Comparison of ENCODE assay signal across 19 cellular contexts in the genomic region with DNA sequence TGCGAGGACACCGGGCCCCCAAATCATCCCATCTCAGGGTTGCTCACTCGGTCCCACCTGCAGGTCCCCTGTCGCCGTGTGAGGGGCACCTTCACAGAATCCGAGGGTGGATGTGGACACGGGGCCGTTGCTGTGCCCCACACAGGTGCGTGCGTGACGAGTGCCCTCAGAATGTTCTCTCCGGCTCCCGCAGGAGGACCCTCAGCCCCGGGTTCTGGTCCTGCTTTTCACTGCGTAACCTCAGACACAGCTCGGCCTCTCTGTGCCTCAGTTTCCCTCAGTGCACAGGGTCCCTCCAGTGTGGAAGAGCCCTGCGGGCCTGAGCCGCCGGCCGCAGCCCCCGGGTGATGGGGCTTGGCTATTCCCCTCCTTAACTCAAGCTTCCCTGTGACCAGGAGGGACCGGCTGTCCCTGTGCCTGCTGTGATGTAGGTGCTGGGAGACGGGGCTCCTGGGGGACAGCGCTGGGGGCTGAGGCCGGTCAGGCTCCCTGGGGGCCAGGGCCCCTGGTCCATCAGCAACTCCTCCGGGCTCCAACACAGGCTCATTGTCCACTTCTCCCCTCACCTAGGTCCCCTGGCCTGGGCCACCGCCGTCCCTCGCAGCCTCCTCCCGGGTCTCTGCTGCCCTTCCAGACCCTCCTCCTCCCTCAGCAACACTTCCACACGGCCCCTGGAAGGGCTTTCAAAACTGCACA. TPM values are rescaled to one million over a fixed set of nuclear protein-coding genes. Genes with fewer than 3 reads are reported as not detected.
DNase-seq lines count a peak whose midpoint lies in the region; ATAC-seq, FAIRE-seq and TF ChIP-seq lines count a peak whose summit lies in the region.
"Had no signal": no experiment of that assay in that cellular context is flagged by ENCODE, and none has a peak within 500 bp of the region (broad histone marks: within the 10 kb centered on the region; RNA-seq: fewer than 3 reads in every experiment).

No MANE protein-coding gene starts in this region.

- no peak for FAIRE-seq in H1 (lab: Jason Lieb, UNC)

- ATAC-seq in Right ventricle myocardium superior (ENCODE audit: poor library complexity), result no peak
- ATAC-seq: GM23338 had no signal

- no peak for TF ChIP-seq POLR2A in H1 (IDR thresholded peaks at IDR 0.05; ENCODE audit: control extremely low read depth in 1 of 2, low read depth in 2 of 2, low read length in 2 of 2)

- H3K18ac ChIP-seq in H1 (ENCODE audit: extremely low read depth, low read length) (no peak overlapping the region), neuronal stem cell (ENCODE audit: low read length) (no peak overlapping the region)

- H4K8ac ChIP-seq in H1 (ENCODE audit: extremely low read depth, insufficient read depth, low read length) (peak overlapping the region; percentile 28; the same call in 1 of the 2 replicates), neuronal stem cell (ENCODE audit: low read depth, low read length) (no peak overlapping the region)

- H3K23ac ChIP-seq in H1 (ENCODE audit: insufficient read length), result no peak overlapping the region
- H3K23ac ChIP-seq in neuronal stem cell (ENCODE audit: low read depth, low read length, poor library complexity), result peak overlapping the region; percentile 10

- POLR2A ChIA-PET in H1 (lab: Charles Lee; ENCODE audit: partially characterized antibody), result no interaction called here

- H2BK120ac ChIP-seq in H1 (replicated peaks; ENCODE audit: low read depth, low read length) (no peak overlapping the region), neuronal stem cell (ENCODE audit: low read depth, low read length) (no peak overlapping the region)

- peak; percentile 29 for DNase-seq in Right ventricle myocardium superior
- DNase-seq in right atrium auricular region (ENCODE audit: low spot score), result no peak
- peak; percentile 60 for DNase-seq in H7
- no peak for DNase-seq in H1 (ENCODE audit: low read depth in 1 of 2, low spot score in 2 of 2)
- no peak for DNase-seq in neuronal stem cell (ENCODE audit: low spot score)
- no peak for DNase-seq in inferior parietal cortex (ENCODE audit: extremely low spot score)
- no peak for DNase-seq in NCI-H146 treated with DMSO at 0.1 percent for 48 hours (lab: John Stamatoyannopoulos, UW; ENCODE audit: unreplicated experiment)
- DNase-seq in DMS53 (lab: John Stamatoyannopoulos, UW), result no peak
- DNase-seq: 8988T; CD4-positive, alpha-beta memory T cell; DMS153; DMS79 treated with DMSO at 0.1 percent for 48 hours; GF-D8 had no signal

- intact Hi-C loops in Right ventricle myocardium superior (cut with DNase I), result no loop called here

- H3K4me2 ChIP-seq in H1 (ENCODE audit: insufficient read depth in 1 of 2, low read depth in 2 of 2, low read length in 2 of 2) (no peak overlapping the region), neuronal stem cell (ENCODE audit: insufficient read depth, low read length, poor library complexity, severe bottlenecking) (no peak overlapping the region)
- H3K4me2 ChIP-seq: BLaER1, GM23338 had no signal

- no peak overlapping the region for H2BK20ac ChIP-seq in H1 (ENCODE audit: low read length)

- H3K36me3 ChIP-seq in right atrium auricular region (no peaks in the 10 kb centered on the region), H7 (replicated peaks; ENCODE audit: control insufficient read depth, insufficient read depth, low read length) (no peaks in the 10 kb centered on the region), H1 (ENCODE audit: control insufficient read depth in 2 of 4, insufficient read depth in 4 of 4, low read length in 3 of 4) (no peaks in the 10 kb centered on the region), neuronal stem cell (replicated peaks in 1 of 2; ENCODE audit: control insufficient read depth in 2 of 2, insufficient read depth in 2 of 2, low read length in 2 of 2) (peaks cover 0 to 4% of the 10 kb centered on the region in 2 donors)
- H3K36me3 ChIP-seq: BLaER1, HAP-1 had no signal

- H3K27ac ChIP-seq in right atrium auricular region (no peak overlapping the region), H1 (ENCODE audit: low read depth, low read length) (no peak overlapping the region), neuronal stem cell (replicated peaks; ENCODE audit: low read length) (no peak overlapping the region)
- H3K27ac ChIP-seq: BLaER1 had no signal

- H3K23me2 ChIP-seq in H1 (ENCODE audit: low read depth, low read length), result no peaks in the 10 kb centered on the region; the same call in 1 of the 2 replicates

- peaks cover 0 to 7% of the 10 kb centered on the region in 2 donors for H3K4me1 ChIP-seq in right atrium auricular region
- peaks cover 0 to 4% (median under 1%) of the 10 kb centered on the region in 4 experiments; a peak in 3 of 7 replicates for H3K4me1 ChIP-seq in H1 (replicated peaks in 1 of 4; ENCODE audit: control insufficient read depth in 3 of 4, insufficient read depth in 4 of 4, low read length in 3 of 4)
- H3K4me1 ChIP-seq in neuronal stem cell (ENCODE audit: control insufficient read depth in 2 of 2, insufficient read depth in 1 of 2, low read depth in 1 of 2, low read length in 2 of 2), result peaks cover 0 to 3% of the 10 kb centered on the region in 2 donors
- H3K4me1 ChIP-seq: BLaER1, HAP-1 had no signal

- no peak overlapping the region for H3K56ac ChIP-seq in H1 (replicated peaks; ENCODE audit: insufficient read length, low read depth, low read length)

- H3K27me3 ChIP-seq in right atrium auricular region, result no peaks in the 10 kb centered on the region
- peaks cover 7% of the 10 kb centered on the region for H3K27me3 ChIP-seq in H7 (ENCODE audit: control insufficient read depth, insufficient read depth, low read length)
- H3K27me3 ChIP-seq in H1 (replicated peaks in 1 of 4; ENCODE audit: control insufficient read depth in 3 of 4, extremely low read depth in 1 of 4, insufficient read depth in 3 of 4, low read length in 3 of 4), result peaks cover 0 to 14% (median 9%) of the 10 kb centered on the region in 4 experiments; a peak in 6 of 7 replicates
- H3K27me3 ChIP-seq in neuronal stem cell (ENCODE audit: control insufficient read depth in 3 of 3, insufficient read depth in 3 of 3, low read depth in 1 of 3, low read length in 3 of 3), result peaks cover 0 to 7% (median 0%) of the 10 kb centered on the region in 3 experiments
- H3K27me3 ChIP-seq: BLaER1 had no signal

- H3K4me3 ChIP-seq in right atrium auricular region, result no peak overlapping the region
- H3K4me3 ChIP-seq in H7 (ENCODE audit: insufficient read depth, low read depth, low read length), result no peak overlapping the region
- no peak overlapping the region for H3K4me3 ChIP-seq in H1 (ENCODE audit: extremely low read depth in 1 of 4, insufficient read depth in 2 of 4, low read depth in 3 of 4, low read length in 4 of 4)
- H3K4me3 ChIP-seq in neuronal stem cell (ENCODE audit: low read length in 2 of 2), result no peak overlapping the region
- H3K4me3 ChIP-seq: BLaER1, GM23338, HAP-1 had no signal

- H4K91ac ChIP-seq in H1 (replicated peaks; ENCODE audit: insufficient read length, low read length) (no peak overlapping the region), neuronal stem cell (ENCODE audit: low read depth, low read length, poor library complexity) (no peak overlapping the region)

- H2BK12ac ChIP-seq in H1 (ENCODE audit: low read depth, low read length), result no peak overlapping the region
- no peak overlapping the region for H2BK12ac ChIP-seq in neuronal stem cell (ENCODE audit: low read length)

- H2BK15ac ChIP-seq in H1 (ENCODE audit: low read length), result no peak overlapping the region
- no peak overlapping the region for H2BK15ac ChIP-seq in neuronal stem cell (ENCODE audit: low read length)

- no peak overlapping the region for H2AK5ac ChIP-seq in H1 (ENCODE audit: low read depth, low read length)
- H2AK5ac ChIP-seq in neuronal stem cell (ENCODE audit: low read depth, low read length), result peak overlapping the region; percentile 37

- H3K9me3 ChIP-seq in right atrium auricular region (no peaks in the 10 kb centered on the region), H1 (ENCODE audit: insufficient read depth in 2 of 2, low read depth in 1 of 2, low read length in 1 of 2) (peaks cover 4 to 8% of the 10 kb centered on the region in 2 experiments; a peak in 3 of 4 replicates), neuronal stem cell (replicated peaks in 1 of 2; ENCODE audit: control insufficient read depth in 2 of 2, insufficient read depth in 1 of 2, low read depth in 1 of 2, low read length in 2 of 2) (peaks cover 7 to 13% of the 10 kb centered on the region in 2 donors)
- H3K9me3 ChIP-seq: HAP-1 had no signal

- 83% methylated on average over 29 of the region's 31 CpGs; no CpG with 5 or more reads in 1 of the 2 experiments for WGBS in H1 (ENCODE audit: extremely low coverage in 1 of 2, insufficient coverage in 1 of 2, insufficient read length in 1 of 2, insufficient replicate concordance in 2 of 2, low coverage in 1 of 2, low lambda C conversion rate in 2 of 2, missing lambda C conversion rate in 1 of 2), 2 experiments
- WGBS in neuronal stem cell (ENCODE audit: extremely low coverage in 2 of 2, insufficient read length in 2 of 2, insufficient replicate concordance in 1 of 2), 2 donors, result no CpG with 5 or more reads among the region's 31 CpGs

- H3K4ac ChIP-seq in H1 (replicated peaks; ENCODE audit: insufficient read length, low read depth, low read length), result no peak overlapping the region
- H3K4ac ChIP-seq in neuronal stem cell (ENCODE audit: low read length), result no peak overlapping the region

- H3K79me2 ChIP-seq in H1 (ENCODE audit: control insufficient read depth in 1 of 2, insufficient read depth in 2 of 2, low read length in 2 of 2), result no peaks in the 10 kb centered on the region

- H2AFZ ChIP-seq in H1 (ENCODE audit: low read length), result no peak overlapping the region
- H2AFZ ChIP-seq in neuronal stem cell (ENCODE audit: low read length), result no peak overlapping the region
- H2AFZ ChIP-seq: GM23338 had no signal

- TF ChIP-seq CTCF in right atrium auricular region (IDR thresholded peaks at IDR 0.05) (no peak), H1 (IDR thresholded peaks at IDR 0.05; ENCODE audit: control extremely low read depth in 1 of 3, insufficient read depth in 1 of 3, low read depth in 1 of 3, low read length in 3 of 3) (no peak)

- H3K14ac ChIP-seq in H1 (ENCODE audit: insufficient read length) (no peak overlapping the region), neuronal stem cell (ENCODE audit: low read length) (no peak overlapping the region)

- H3K79me1 ChIP-seq in H1 (ENCODE audit: low read depth, low read length), result no peaks in the 10 kb centered on the region
- H3K79me1 ChIP-seq in neuronal stem cell (ENCODE audit: low read depth, low read length), result peaks cover 12% of the 10 kb centered on the region

- H2BK5ac ChIP-seq in H1 (ENCODE audit: low read depth, low read length) (no peak overlapping the region), neuronal stem cell (ENCODE audit: low read length) (peak overlapping the region; percentile 42)

- no peak overlapping the region for H4K5ac ChIP-seq in H1 (ENCODE audit: insufficient read length, low read depth, low read length)

- no peak overlapping the region for H3K9ac ChIP-seq in H1 (replicated peaks in 1 of 4; ENCODE audit: extremely low read depth in 1 of 4, low read depth in 3 of 4, low read length in 3 of 4)
- no peak overlapping the region for H3K9ac ChIP-seq in neuronal stem cell (ENCODE audit: low read depth, low read length, poor library complexity)
- H3K9ac ChIP-seq: BLaER1 had no signal

- CTCF ChIA-PET in H1 (lab: Charles Lee; ENCODE audit: partially characterized antibody), result interaction anchor here (0.7 to 2.0 kb wide), 4 partner anchors 37 to 72 kb away, joined by 4 to 6 read pairs (median 4); no protein-coding TSS in a partner anchor

- no peak for TF ChIP-seq RAD21 in H1 (IDR thresholded peaks at IDR 0.05 in 1 of 2, conservative IDR thresholded peaks at IDR 0.05 in 1 of 2; ENCODE audit: low read depth in 2 of 2, low read length in 2 of 2)

- TF ChIP-seq EP300 in H1 (IDR thresholded peaks at IDR 0.05; ENCODE audit: borderline replicate concordance in 1 of 2, low read depth in 2 of 2, low read length in 2 of 2), result no peak

- H4K20me1 ChIP-seq in H1 (replicated peaks in 1 of 2; ENCODE audit: control insufficient read depth in 1 of 2, insufficient read depth in 2 of 2, low read length in 2 of 2), result no peaks in the 10 kb centered on the region
- H4K20me1 ChIP-seq: BLaER1 had no signal

RNA-seq across cellular contexts. Expression of a gene that starts 4.8 kb away (rescaled TPM):
- total RNA-seq in Right ventricle myocardium superior, result 8.8 TPM
- 10 to 100 TPM in 1 of 2 donors, 1 to 10 TPM in 1; 9.6 to 26.8 TPM for total RNA-seq in right atrium auricular region
- total RNA-seq in H7 (2014; rRNA removed; shearing (Covaris generic)), result 5.3 and 6.9 TPM in 2 replicates
- total RNA-seq in H1 (2021; fragmentation: NEBNext Ultra II Directional; extraction: Animal tissue kit (Norgen Biotek cat#: 25700)), result 3.5 and 4.4 TPM in 2 replicates
- 7.3 and 11.3 TPM in 2 replicates for polyA plus RNA-seq in H1 (2011; rRNA removed)
- polyA plus RNA-seq in H1 (2011; cell fraction: cytosol; rRNA removed), result 8.0 TPM
- 43.5 TPM for polyA plus RNA-seq in H1 (2011; cell fraction: nucleus; rRNA removed)
- polyA plus RNA-seq in H1 (2012, experiment 1 of 2), result 4.7 to 7.8 TPM (median 6.4 TPM) in 4 replicates
- polyA plus RNA-seq in H1 (2012, experiment 2 of 2), result 3.1 TPM
- 2.3 TPM for polyA plus RNA-seq in H1 (2013, experiment 1 of 2)
- polyA plus RNA-seq in H1 (2013, experiment 2 of 2), result 2.4 TPM
- polyA minus RNA-seq in H1 (2011; rRNA and poly(A)+ RNA removed), result 2.3 and 3.7 TPM in 2 replicates
- 10.8 TPM for polyA minus RNA-seq in H1 (2011; cell fraction: cytosol; rRNA and poly(A)+ RNA removed)
- 5.7 TPM for polyA minus RNA-seq in H1 (2011; cell fraction: nucleus; rRNA and poly(A)+ RNA removed)
- polyA plus RNA-seq in neuronal stem cell (2013, experiment 1 of 2), result 29.6 TPM
- 28.3 TPM for polyA plus RNA-seq in neuronal stem cell (2013, experiment 2 of 2)
- total RNA-seq: HT-29 had no signal
- polyA plus RNA-seq: CD14-positive monocyte; CD4-positive, alpha-beta memory T cell had no signal

RNA-seq across cellular contexts. Expression of a gene that starts 40.3 kb away (rescaled TPM):
- total RNA-seq in Right ventricle myocardium superior (0.24 TPM), right atrium auricular region (not detected)
- total RNA-seq in H7 (2014; rRNA removed; shearing (Covaris generic)), result 0.70 TPM in 1 of 2 replicates, not detected in the other
- 3.0 and 3.1 TPM in 2 replicates for total RNA-seq in H1 (2021; fragmentation: NEBNext Ultra II Directional; extraction: Animal tissue kit (Norgen Biotek cat#: 25700))
- polyA plus RNA-seq in H1 (2011; rRNA removed), result 2.3 and 5.3 TPM in 2 replicates
- 2.9 TPM for polyA plus RNA-seq in H1 (2011; cell fraction: cytosol; rRNA removed)
- 6.2 TPM for polyA plus RNA-seq in H1 (2011; cell fraction: nucleus; rRNA removed)
- polyA plus RNA-seq in H1 (2012, experiment 1 of 2), result 1.3 to 3.4 TPM (median 2.3 TPM) in 4 replicates
- polyA plus RNA-seq in H1 (2012, experiment 2 of 2), result 1.0 TPM
- 2.6 TPM for polyA plus RNA-seq in H1 (2013, experiment 1 of 2)
- polyA plus RNA-seq in H1 (2013, experiment 2 of 2), result 2.6 TPM
- polyA minus RNA-seq in H1 (2011; rRNA and poly(A)+ RNA removed), result 0.44 and 0.57 TPM in 2 replicates
- polyA minus RNA-seq in H1 (2011; cell fraction: cytosol; rRNA and poly(A)+ RNA removed), result 3.5 TPM
- 1.9 TPM for polyA minus RNA-seq in H1 (2011; cell fraction: nucleus; rRNA and poly(A)+ RNA removed)
- polyA plus RNA-seq in neuronal stem cell (2013, experiment 1 of 2), result 0.89 TPM
- polyA plus RNA-seq in neuronal stem cell (2013, experiment 2 of 2), result 0.91 TPM
- polyA plus RNA-seq: AG04450, CD14-positive monocyte had no signal

RNA-seq across cellular contexts. Expression of a gene that starts 47.1 kb away (rescaled TPM):
- 1.7 TPM for total RNA-seq in Right ventricle myocardium superior
- under 1 TPM; 0.26 to 0.55 TPM for total RNA-seq in right atrium auricular region
- total RNA-seq in H7 (2014; rRNA removed; shearing (Covaris generic)), result 9.2 and 13.9 TPM in 2 replicates
- total RNA-seq in H1 (2021; fragmentation: NEBNext Ultra II Directional; extraction: Animal tissue kit (Norgen Biotek cat#: 25700)), result 6.3 and 6.6 TPM in 2 replicates
- 3.8 and 7.8 TPM in 2 replicates for polyA plus RNA-seq in H1 (2011; rRNA removed)
- polyA plus RNA-seq in H1 (2011; cell fraction: cytosol; rRNA removed), result 6.2 TPM
- polyA plus RNA-seq in H1 (2011; cell fraction: nucleus; rRNA removed), result 39.7 TPM
- 3.6 to 6.7 TPM (median 4.9 TPM) in 4 replicates for polyA plus RNA-seq in H1 (2012, experiment 1 of 2)
- polyA plus RNA-seq in H1 (2012, experiment 2 of 2), result 3.4 TPM
- polyA plus RNA-seq in H1 (2013, experiment 1 of 2), result 3.4 TPM
- polyA plus RNA-seq in H1 (2013, experiment 2 of 2), result 3.2 TPM
- 0.59 and 0.82 TPM in 2 replicates for polyA minus RNA-seq in H1 (2011; rRNA and poly(A)+ RNA removed)
- 3.0 TPM for polyA minus RNA-seq in H1 (2011; cell fraction: cytosol; rRNA and poly(A)+ RNA removed)
- polyA minus RNA-seq in H1 (2011; cell fraction: nucleus; rRNA and poly(A)+ RNA removed), result 5.6 TPM
- 13.6 TPM for polyA plus RNA-seq in neuronal stem cell (2013, experiment 1 of 2)
- polyA plus RNA-seq in neuronal stem cell (2013, experiment 2 of 2), result 12.7 TPM
- total RNA-seq: CD4-positive, alpha-beta memory T cell had no signal
- polyA plus RNA-seq: CD14-positive monocyte; CD4-positive, alpha-beta memory T cell had no signal

RNA-seq across cellular contexts. Expression of a gene that starts 51.3 kb away (rescaled TPM):
- total RNA-seq in Right ventricle myocardium superior, result 10.8 TPM
- 10 to 100 TPM; 30.3 to 33.2 TPM for total RNA-seq in right atrium auricular region
- 13.7 and 18.1 TPM in 2 replicates for total RNA-seq in H7 (2014; rRNA removed; shearing (Covaris generic))
- 9.1 and 10.2 TPM in 2 replicates for total RNA-seq in H1 (2021; fragmentation: NEBNext Ultra II Directional; extraction: Animal tissue kit (Norgen Biotek cat#: 25700))
- polyA plus RNA-seq in H1 (2011; rRNA removed), result 10.6 and 11.8 TPM in 2 replicates
- 12.2 TPM for polyA plus RNA-seq in H1 (2011; cell fraction: cytosol; rRNA removed)
- polyA plus RNA-seq in H1 (2011; cell fraction: nucleus; rRNA removed), result 8.0 TPM
- 3.4 to 7.4 TPM (median 7.1 TPM) in 4 replicates for polyA plus RNA-seq in H1 (2012, experiment 1 of 2)
- 2.8 TPM for polyA plus RNA-seq in H1 (2012, experiment 2 of 2)
- 4.2 TPM for polyA plus RNA-seq in H1 (2013, experiment 1 of 2)
- polyA plus RNA-seq in H1 (2013, experiment 2 of 2), result 4.2 TPM
- polyA minus RNA-seq in H1 (2011; rRNA and poly(A)+ RNA removed), result 0.59 and 0.60 TPM in 2 replicates
- 3.4 TPM for polyA minus RNA-seq in H1 (2011; cell fraction: cytosol; rRNA and poly(A)+ RNA removed)
- polyA minus RNA-seq in H1 (2011; cell fraction: nucleus; rRNA and poly(A)+ RNA removed), result 6.8 TPM
- polyA plus RNA-seq in neuronal stem cell (2013, experiment 1 of 2), result 6.3 TPM
- 6.2 TPM for polyA plus RNA-seq in neuronal stem cell (2013, experiment 2 of 2)

Comparison
In these comparisons a context has a peak if more than half of its experiments do, and no peak if none do; other contexts are left out.
1. DNase-seq: peak in Right ventricle myocardium superior (single experiment) and H7 (single experiment); none in right atrium auricular region (single experiment), H1 (0 of 2), neuronal stem cell (single experiment), inferior parietal cortex (single experiment), NCI-H146 treated with DMSO at 0.1 percent for 48 hours (single experiment) and DMS53 (single experiment).